Comparison of ENCODE assay signal across 25 cellular contexts in genomic region chr3:184599143-184599542, GRCh38. TPM values are rescaled to one million over a fixed set of nuclear protein-coding genes. Genes with fewer than 3 reads are reported as not detected.
"Had no signal": no experiment of that assay in that cellular context is flagged by ENCODE, and none has a peak within 500 bp of the region (broad histone marks: within the 10 kb centered on the region; RNA-seq: fewer than 3 reads in every experiment).

No MANE protein-coding gene starts in this region.

- H3K27ac Mint-ChIP-seq: activated B cell treated with CpG ODN at 0.5 μM for 24 hours; activated CD4-positive, alpha-beta T cell treated with anti-CD3 and anti-CD28 coated beads, Interleukin-2, amount 10 ng/mL, durations not matched to agents 24 days and 14 days; activated CD8-positive, alpha-beta memory T cell treated with anti-CD3 and anti-CD28 coated beads, Interleukin-2, amount 10 ng/mL, durations not matched to agents 7 days and 5 days; activated naive CD4-positive, alpha-beta T cell treated with anti-CD3 and anti-CD28 coated beads, Interleukin-2, amount 50 U/mL, for 24 hours; activated T-cell treated with anti-CD3 and anti-CD28 coated beads, Interleukin-2, amount 50 U/mL, for 24 hours; activated T-helper 1 cell treated with anti-CD3 and anti-CD28 coated beads, Interleukin-12 subunit alpha, Interleukin-12 subunit beta, Interleukin-2, Interleukin-4 antibody, amounts not matched to agents 30 ng/mL and 10 ng/mL and 1 ng/mL, durations not matched to agents 14 hours and 24 hours and 36 hours; T-cell had no signal

- H3K4me3 Mint-ChIP-seq: activated B cell treated with CpG ODN at 0.5 μM for 24 hours; activated CD4-positive, alpha-beta T cell treated with anti-CD3 and anti-CD28 coated beads, Interleukin-2, amount 10 ng/mL, durations not matched to agents 24 days and 14 days; activated CD8-positive, alpha-beta memory T cell treated with anti-CD3 and anti-CD28 coated beads, Interleukin-2, amount 10 ng/mL, durations not matched to agents 7 days and 5 days; activated naive CD4-positive, alpha-beta T cell treated with anti-CD3 and anti-CD28 coated beads, Interleukin-2, amount 50 U/mL, for 24 hours; activated T-cell treated with anti-CD3 and anti-CD28 coated beads, Interleukin-2, amount 50 U/mL, for 24 hours; activated T-helper 1 cell treated with anti-CD3 and anti-CD28 coated beads, Interleukin-12 subunit alpha, Interleukin-12 subunit beta, Interleukin-2, Interleukin-4 antibody, amounts not matched to agents 30 ng/mL and 10 ng/mL and 1 ng/mL, durations not matched to agents 14 hours and 24 hours and 36 hours; T-cell had no signal

- ATAC-seq: activated CD8-positive, alpha-beta memory T cell treated with anti-CD3 and anti-CD28 coated beads, Interleukin-2, amount 10 ng/mL, durations not matched to agents 7 days and 5 days; body of pancreas; T-cell had no signal

- DNase-seq: activated B cell treated with CpG ODN at 0.5 μM for 24 hours; activated CD4-positive, alpha-beta T cell treated with anti-CD3 and anti-CD28 coated beads for 1 hour; activated CD4-positive, alpha-beta T cell treated with anti-CD3 and anti-CD28 coated beads, Interleukin-2, amount 10 ng/mL, durations not matched to agents 24 days and 14 days; activated CD4-positive, alpha-beta T cell treated with anti-CD3 and anti-CD28 coated beads, Interleukin-2, amount 50 U/mL, for 48 hours; activated CD8-positive, alpha-beta memory T cell treated with anti-CD3 and anti-CD28 coated beads, Interleukin-2, amount 10 ng/mL, durations not matched to agents 7 days and 5 days; activated effector memory CD4-positive, alpha-beta T cell treated with Interleukin-2 at 50 U/mL for 16 hours; activated naive CD4-positive, alpha-beta T cell; activated T-cell treated with anti-CD3 and anti-CD28 coated beads, Interleukin-2, amount 50 U/mL, for 24 hours; body of pancreas; caudate nucleus; MM.1S; NCI-H1105 treated with DMSO at 0.1 percent for 48 hours; NCI-H1436 treated with DMSO at 0.1 percent for 48 hours; NCI-H187; NCI-H2081; NCI-H446; NCI-H524; Peyer's patch; SHP77 treated with DMSO at 0.1 percent for 48 hours; T-cell; T-helper 2 cell; T1000 had no signal

- H3K36me3 ChIP-seq: Peyer's patch had no signal

- H3K36me3 Mint-ChIP-seq: activated CD8-positive, alpha-beta memory T cell treated with anti-CD3 and anti-CD28 coated beads, Interleukin-2, amount 10 ng/mL, durations not matched to agents 7 days and 5 days; activated naive CD4-positive, alpha-beta T cell treated with anti-CD3 and anti-CD28 coated beads, Interleukin-2, amount 50 U/mL, for 24 hours; T-cell had no signal

- H3K4me1 Mint-ChIP-seq: activated CD8-positive, alpha-beta memory T cell treated with anti-CD3 and anti-CD28 coated beads, Interleukin-2, amount 10 ng/mL, durations not matched to agents 7 days and 5 days had no signal

- H3K9me3 Mint-ChIP-seq: activated B cell treated with CpG ODN at 0.5 μM for 24 hours; activated CD4-positive, alpha-beta T cell treated with anti-CD3 and anti-CD28 coated beads, Interleukin-2, amount 10 ng/mL, durations not matched to agents 24 days and 14 days; activated naive CD4-positive, alpha-beta T cell treated with anti-CD3 and anti-CD28 coated beads, Interleukin-2, amount 50 U/mL, for 24 hours; activated T-cell treated with anti-CD3 and anti-CD28 coated beads, Interleukin-2, amount 50 U/mL, for 24 hours; activated T-helper 1 cell treated with anti-CD3 and anti-CD28 coated beads, Interleukin-12 subunit alpha, Interleukin-12 subunit beta, Interleukin-2, Interleukin-4 antibody, amounts not matched to agents 30 ng/mL and 10 ng/mL and 1 ng/mL, durations not matched to agents 14 hours and 24 hours and 36 hours; T-cell had no signal

- H3K27me3 ChIP-seq: body of pancreas had no signal

- H3K4me3 ChIP-seq: body of pancreas, Peyer's patch had no signal

- H3K27ac ChIP-seq: Peyer's patch had no signal

- FAIRE-seq: TTC549 had no signal

- H3K9me3 ChIP-seq: body of pancreas, Peyer's patch had no signal

RNA-seq across cellular contexts. Expression of gene EPHB3, which starts 37.6 kb away (rescaled TPM):
- total RNA-seq: activated CD8-positive, alpha-beta memory T cell treated with anti-CD3 and anti-CD28 coated beads, Interleukin-2, amount 10 ng/mL, durations not matched to agents 7 days and 5 days had no signal
